Comparison of ENCODE assay signal across 2 cellular contexts in genomic region chr1:155064813-155065436, GRCh38.
TF ChIP-seq lines count a peak whose summit lies in the region.

No MANE protein-coding gene starts in this region.

TF ChIP-seq in SK-N-SH, 30 proteins besides CTCF, POLR2A, EP300 and RAD21 (continued from another document):
- TF ChIP-seq PBX3 (IDR thresholded peaks at IDR 0.05) (no peak), RXRA (IDR thresholded peaks at IDR 0.05; ENCODE audit: borderline replicate concordance, low read depth) (no peak), REST (IDR thresholded peaks at IDR 0.05; ENCODE audit: low read depth, low read length) (no peak), SMC3 (IDR thresholded peaks at IDR 0.05; ENCODE audit: low read depth, low read length) (no peak)

TF ChIP-seq in SK-N-SH treated with all-trans-retinoic acid at 6 μM for 48 hours, 23 proteins besides CTCF, POLR2A, EP300 and RAD21 (continued from another document):
- TF ChIP-seq GLIS3 (CRISPR knock-in tag; IDR thresholded peaks at IDR 0.05): no peak
- TF ChIP-seq ZFP30 (CRISPR knock-in tag; IDR thresholded peaks at IDR 0.05): no peak
- no peak for TF ChIP-seq ZC3H10 (CRISPR knock-in tag; IDR thresholded peaks at IDR 0.05)
- TF ChIP-seq ESRRG (CRISPR knock-in tag; IDR thresholded peaks at IDR 0.05): no peak
- no peak for TF ChIP-seq TOX (CRISPR knock-in tag; IDR thresholded peaks at IDR 0.05; ENCODE audit: borderline replicate concordance)
- TF ChIP-seq ZFP3 (CRISPR knock-in tag; IDR thresholded peaks at IDR 0.05): no peak
- no peak for TF ChIP-seq PATZ1 (CRISPR knock-in tag; IDR thresholded peaks at IDR 0.05; ENCODE audit: borderline replicate concordance)
- no peak for TF ChIP-seq ZNF565 (CRISPR knock-in tag; conservative IDR thresholded peaks at IDR 0.05; ENCODE audit: low read depth)
- no peak for TF ChIP-seq CREB5 (CRISPR knock-in tag; IDR thresholded peaks at IDR 0.05; ENCODE audit: low read depth)
- no peak for TF ChIP-seq ZNF8 (CRISPR knock-in tag; IDR thresholded peaks at IDR 0.05)
- no peak for TF ChIP-seq RARB (CRISPR knock-in tag; IDR thresholded peaks at IDR 0.05)
